15 cellular contexts compared by ENCODE assay signal in the genomic region with DNA sequence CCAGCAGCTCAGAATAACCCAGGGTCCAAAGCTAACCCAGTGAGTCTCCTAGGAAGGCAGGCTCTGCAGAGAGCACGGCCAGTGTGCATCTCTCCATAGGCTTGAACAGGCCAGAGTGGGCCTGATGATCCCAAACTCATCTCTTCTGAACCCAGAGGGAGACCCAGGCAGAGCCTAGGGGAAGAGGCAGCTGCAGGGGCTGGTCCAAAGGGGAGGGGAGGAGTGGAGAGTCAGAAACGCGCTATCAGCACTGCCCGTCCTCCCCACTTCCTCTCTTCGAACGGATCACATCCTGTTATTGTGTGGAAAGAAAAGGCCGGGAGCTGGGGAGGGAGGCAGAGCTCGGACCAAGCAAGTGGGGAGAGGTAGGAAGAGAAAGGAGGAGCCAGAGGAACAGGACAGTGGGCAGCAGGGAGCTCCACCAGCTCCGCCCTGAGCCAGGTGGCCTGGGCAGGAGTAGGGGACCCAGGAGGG. TPM values are rescaled to one million over a fixed set of nuclear protein-coding genes. Genes with fewer than 3 reads are reported as not detected.
DNase-seq lines count a peak whose midpoint lies in the region; ATAC-seq and TF ChIP-seq lines count a peak whose summit lies in the region.
"Had no signal": no experiment of that assay in that cellular context is flagged by ENCODE, and none has a peak within 500 bp of the region (broad histone marks: within the 10 kb centered on the region; RNA-seq: fewer than 3 reads in every experiment).

No MANE protein-coding gene starts in this region.

- H3K9me3 ChIP-seq in lung (ENCODE audit: control insufficient read depth in 2 of 2, insufficient read depth in 1 of 2, low read length in 1 of 2), result no peaks in the 10 kb centered on the region
- no peaks in the 10 kb centered on the region for H3K9me3 ChIP-seq in upper lobe of left lung

- H3K27me3 ChIP-seq in lung (ENCODE audit: control insufficient read depth, insufficient read depth) (no peaks in the 10 kb centered on the region), upper lobe of left lung (no peaks in the 10 kb centered on the region)

- peak; percentile 32 for DNase-seq in SIG-M5 treated with dmso at 0.1 percent for 504 hours (lab: John Stamatoyannopoulos, UW; ENCODE audit: unreplicated experiment)
- DNase-seq in SIG-M5 (lab: John Stamatoyannopoulos, UW), result no peak
- peak; percentile 91 to 96 for DNase-seq in dermis microvascular lymphatic vessel endothelial cell (ENCODE audit: low read depth in 2 of 2)
- no peak for DNase-seq in lung (ENCODE audit: low spot score)
- no peak for DNase-seq in upper lobe of left lung
- DNase-seq in NCI-H345 (lab: John Stamatoyannopoulos, UW), result no peak
- no peak for DNase-seq in NCI-H1417 treated with DMSO at 0.1 percent for 48 hours (lab: John Stamatoyannopoulos, UW)
- DNase-seq: DND-41, NCI-H69 had no signal

- no peak for TF ChIP-seq CTCF in lung (IDR thresholded peaks at IDR 0.05; ENCODE audit: control extremely low read depth, extremely low read depth)
- no peak for TF ChIP-seq CTCF in upper lobe of left lung (IDR thresholded peaks at IDR 0.05)

- 12 to 41% methylated on average over 9 of the region's 9 CpGs for WGBS in lung, 2 donors
- WGBS in upper lobe of left lung, 2 donors, result 33 to 59% methylated on average over 8 to 9 of the region's 9 CpGs

- peaks cover 0 to 6% of the 10 kb centered on the region in 2 donors for H3K4me1 ChIP-seq in lung (ENCODE audit: control insufficient read depth in 2 of 2, insufficient read depth in 2 of 2, low read length in 2 of 2)
- peaks cover 5 to 20% (median 15%) of the 10 kb centered on the region in 4 donors for H3K4me1 ChIP-seq in upper lobe of left lung

- H3K4me3 ChIP-seq in lung (no peak overlapping the region), upper lobe of left lung (no peak overlapping the region)
- H3K4me3 ChIP-seq: cardiac muscle cell had no signal

- peak; percentile 64 for ATAC-seq in lung (ENCODE audit: insufficient read depth, low FRiP score)
- ATAC-seq in upper lobe of left lung (ENCODE audit: low FRiP score in 2 of 2), result peak; percentile 5 to 64
- no peak for ATAC-seq in GM19467 (IDR thresholded peaks at IDR 0.05; ENCODE audit: unreplicated experiment)

- no peak for TF ChIP-seq POLR2A in upper lobe of left lung (IDR thresholded peaks at IDR 0.05)

- H3K36me3 ChIP-seq in lung (ENCODE audit: control insufficient read depth in 2 of 2, insufficient read depth in 2 of 2, low read length in 2 of 2) (no peaks in the 10 kb centered on the region), upper lobe of left lung (no peaks in the 10 kb centered on the region)
- H3K36me3 ChIP-seq: cardiac muscle cell had no signal

- H3K27ac ChIP-seq in lung (ENCODE audit: low read depth in 1 of 2, low read length in 1 of 2) (peak overlapping the region; percentile 54 to 83), upper lobe of left lung (peak overlapping the region; percentile 49 to 83 (median 71))
- H3K27ac ChIP-seq: cardiac muscle cell had no signal

- peak in 1 of 4 donors; percentile 17 for TF ChIP-seq EP300 in upper lobe of left lung (IDR thresholded peaks at IDR 0.05)

RNA-seq across cellular contexts. Expression of a gene that starts 20.2 kb away (rescaled TPM):
- total RNA-seq in dermis microvascular lymphatic vessel endothelial cell, result 55.8 and 77.9 TPM in 2 replicates
- total RNA-seq in lung, result 1 to 10 TPM; 9.3 to 9.6 TPM
- polyA plus RNA-seq in lung, result 1 to 10 TPM; 6.4 to 8.8 TPM
- total RNA-seq in upper lobe of left lung, result 10 to 100 TPM in 4 of 6 donors, 1 to 10 TPM in 2; 4.2 to 16.4 (median 10.8) TPM
- total RNA-seq: A172, M059J, osteocyte had no signal

RNA-seq across cellular contexts. Expression of a gene that starts 22.0 kb away (rescaled TPM):
- total RNA-seq in dermis microvascular lymphatic vessel endothelial cell, result 0.13 TPM in 2 replicates
- total RNA-seq in lung, result 10 to 100 TPM; 68.5 to 72.6 TPM
- polyA plus RNA-seq in lung, result 100 to 1,000 TPM in 1 of 2 donors, 10 to 100 TPM in 1; 44.8 to 324 TPM
- total RNA-seq in upper lobe of left lung, result 10 to 100 TPM; 17.8 to 57.6 (median 41.4) TPM
- total RNA-seq: cardiac muscle cell, osteocyte, temporal lobe had no signal
- polyA plus RNA-seq: cardiac muscle cell had no signal

Comparison
In these comparisons a context has a peak if more than half of its experiments do, and no peak if none do; other contexts are left out.
1. DNase-seq: peak in SIG-M5 treated with dmso at 0.1 percent for 504 hours (single experiment) and dermis microvascular lymphatic vessel endothelial cell (2 of 2); none in SIG-M5 (single experiment), lung (single experiment), upper lobe of left lung (0 of 2), NCI-H345 (single experiment) and NCI-H1417 treated with DMSO at 0.1 percent for 48 hours (single experiment).
2. RNA of a gene that starts 22.0 kb away (total RNA-seq): 68.5 to 72.6 TPM in lung and 17.8 to 57.6 TPM in upper lobe of left lung; 0.13 TPM in dermis microvascular lymphatic vessel endothelial cell; every median in the first group is over 10 times any median in the second.